27 cellular contexts compared by ENCODE assay signal in genomic region chr22:31135706-31136105, GRCh38. TPM values are rescaled to one million over a fixed set of nuclear protein-coding genes. Genes with fewer than 3 reads are reported as not detected.
"Had no signal": no experiment of that assay in that cellular context is flagged by ENCODE, and none has a peak within 500 bp of the region (broad histone marks: within the 10 kb centered on the region; RNA-seq: fewer than 3 reads in every experiment).

No MANE protein-coding gene starts in this region.

- H3K9me3 Mint-ChIP-seq: naive thymus-derived CD4-positive, alpha-beta T cell; nephron; stimulated activated naive B cell treated with anti-CD40 and anti-IgM and Interleukin-4, amounts not matched to agents 10 μg/mL and 1 μg/mL and 100 μg/mL, for 72 hours; stimulated activated naive CD8-positive, alpha-beta T cell treated with anti-CD3 and anti-CD28 coated beads, Interleukin-15, amount 100 ng/mL, for 72 hours had no signal

- H3K4me3 Mint-ChIP-seq: naive thymus-derived CD4-positive, alpha-beta T cell; nephron; stimulated activated naive B cell treated with anti-CD40 and anti-IgM and Interleukin-4, amounts not matched to agents 10 μg/mL and 1 μg/mL and 100 μg/mL, for 72 hours; stimulated activated naive CD8-positive, alpha-beta T cell treated with anti-CD3 and anti-CD28 coated beads, Interleukin-15, amount 100 ng/mL, for 72 hours had no signal

- DNase-seq: effector CD4-positive, alpha-beta T cell; heart left ventricle; kidney; left lung; mesendoderm; midbrain; naive thymus-derived CD4-positive, alpha-beta T cell; sigmoid colon; stimulated activated CD4-positive, alpha-beta T cell treated with anti-CD3 and anti-CD28 coated beads, Interleukin-4, amount 100 ng/mL, for 4 hours; stimulated activated naive B cell treated with anti-CD40 and anti-IgM and Interleukin-4, amounts not matched to agents 10 μg/mL and 1 μg/mL and 100 μg/mL, for 72 hours; stimulated activated naive CD8-positive, alpha-beta T cell treated with anti-CD3 and anti-CD28 coated beads, Interleukin-15, amount 100 ng/mL, for 72 hours; transverse colon had no signal

- H3K4me3 ChIP-seq: dorsolateral prefrontal cortex, heart left ventricle, hepatocyte, left lung, pancreas, prostate gland, right atrium auricular region, sigmoid colon, suprapubic skin, transverse colon, vagina had no signal

- H3K27me3 ChIP-seq: pancreas, right atrium auricular region, vagina had no signal

- H3K27ac Mint-ChIP-seq: nephron; stimulated activated naive B cell treated with anti-CD40 and anti-IgM and Interleukin-4, amounts not matched to agents 10 μg/mL and 1 μg/mL and 100 μg/mL, for 72 hours; stimulated activated naive CD8-positive, alpha-beta T cell treated with anti-CD3 and anti-CD28 coated beads, Interleukin-15, amount 100 ng/mL, for 72 hours had no signal

- H3K27ac ChIP-seq: dorsolateral prefrontal cortex, heart left ventricle, hepatocyte, left lung, neutrophil, pancreas, prostate gland, right atrium auricular region, sigmoid colon, suprapubic skin, transverse colon, vagina had no signal

- H3K36me3 Mint-ChIP-seq: naive thymus-derived CD4-positive, alpha-beta T cell; stimulated activated naive B cell treated with anti-CD40 and anti-IgM and Interleukin-4, amounts not matched to agents 10 μg/mL and 1 μg/mL and 100 μg/mL, for 72 hours had no signal

- H3K4me1 ChIP-seq: left lung, right atrium auricular region, sigmoid colon, vagina had no signal

- H3K4me1 Mint-ChIP-seq: naive thymus-derived CD4-positive, alpha-beta T cell; nephron; stimulated activated naive B cell treated with anti-CD40 and anti-IgM and Interleukin-4, amounts not matched to agents 10 μg/mL and 1 μg/mL and 100 μg/mL, for 72 hours; stimulated activated naive CD8-positive, alpha-beta T cell treated with anti-CD3 and anti-CD28 coated beads, Interleukin-15, amount 100 ng/mL, for 72 hours had no signal

- H3K9me3 ChIP-seq: heart left ventricle, left lung, neutrophil, pancreas, prostate gland, right atrium auricular region, sigmoid colon, suprapubic skin, transverse colon, vagina had no signal

- H3K36me3 ChIP-seq: heart left ventricle, neutrophil, pancreas, prostate gland, right atrium auricular region, sigmoid colon, suprapubic skin, transverse colon, vagina had no signal

RNA-seq across cellular contexts. Expression of gene PLA2G3, which starts 4.6 kb away (rescaled TPM):
- total RNA-seq: cerebellum; glomerular endothelial cell; heart left ventricle; kidney; lung microvascular endothelial cell; naive thymus-derived CD4-positive, alpha-beta T cell; omental fat pad; pancreas; right atrium auricular region; sigmoid colon; skeletal muscle tissue; transverse colon; ureter had no signal
- polyA plus RNA-seq: heart left ventricle; naive thymus-derived CD4-positive, alpha-beta T cell had no signal

RNA-seq across cellular contexts. Expression of gene INPP5J, which starts 12.9 kb away (rescaled TPM):
- total RNA-seq: skeletal muscle tissue had no signal
- polyA plus RNA-seq: naive thymus-derived CD4-positive, alpha-beta T cell had no signal
